ENCODE assay signal across 13 cellular contexts in genomic region chr18:79511671-79512301, GRCh38.
DNase-seq lines count a peak whose midpoint lies in the region; ATAC-seq, FAIRE-seq and TF ChIP-seq lines count a peak whose summit lies in the region.
"Had no signal": no experiment of that assay in that cellular context is flagged by ENCODE, and none has a peak within 500 bp of the region (broad histone marks: within the 10 kb centered on the region; RNA-seq: fewer than 3 reads in every experiment).

No MANE protein-coding gene starts in this region.

- H3K27ac ChIP-seq in left ventricle myocardium inferior (replicated peaks) (no peak overlapping the region), transverse colon (no peak overlapping the region), small intestine (ENCODE audit: low read depth in 1 of 2, low read length in 1 of 2) (no peak overlapping the region)

- ATAC-seq in left ventricle myocardium superior, result no peak
- ATAC-seq in activated B cell treated with CpG ODN at 0.5 μM for 24 hours (ENCODE audit: low read depth), result no peak
- ATAC-seq in GM18858 (IDR thresholded peaks at IDR 0.05; ENCODE audit: unreplicated experiment), result no peak
- ATAC-seq in HG03469 (IDR thresholded peaks at IDR 0.05; ENCODE audit: unreplicated experiment), result no peak

- intact Hi-C loops in left ventricle myocardium superior (cut with micrococcal nuclease) (no loop called here), left ventricle myocardium inferior (cut with micrococcal nuclease) (no loop called here), activated B cell treated with CpG ODN at 0.5 μM for 24 hours (cut with micrococcal nuclease) (no loop called here), transverse colon (cut with DNase I; ENCODE audit: low total_unique reads) (no loop called here)

- TF ChIP-seq POLR2A in transverse colon (IDR thresholded peaks at IDR 0.05), result no peak

- H3K36me3 Mint-ChIP-seq in activated B cell treated with CpG ODN at 0.5 μM for 24 hours (ENCODE audit: low read depth), result peaks cover 24% of the 10 kb centered on the region

- TF ChIP-seq CTCF in left ventricle myocardium inferior (IDR thresholded peaks at IDR 0.05; ENCODE audit: borderline replicate concordance) (no peak), activated B cell treated with CpG ODN at 0.5 μM for 24 hours (IDR thresholded peaks at IDR 0.05) (no peak), transverse colon (IDR thresholded peaks at IDR 0.05) (no peak)

- peaks cover 24% of the 10 kb centered on the region for H3K4me1 ChIP-seq in left ventricle myocardium inferior
- peaks cover 8 to 23% (median 14%) of the 10 kb centered on the region in 4 donors for H3K4me1 ChIP-seq in transverse colon
- H3K4me1 ChIP-seq in small intestine (ENCODE audit: control insufficient read depth in 2 of 2, insufficient read depth in 1 of 2, low read depth in 1 of 2, low read length in 1 of 2), result no peaks in the 10 kb centered on the region

- H3K36me3 ChIP-seq in left ventricle myocardium inferior (peaks cover 7% of the 10 kb centered on the region), transverse colon (no peaks in the 10 kb centered on the region), small intestine (ENCODE audit: control insufficient read depth in 2 of 2, insufficient read depth in 2 of 2, low read length in 2 of 2) (no peaks in the 10 kb centered on the region)

- peak; percentile 20 for DNase-seq in left ventricle myocardium superior
- no peak for DNase-seq in left ventricle myocardium inferior
- peak; percentile 9 for DNase-seq in activated B cell treated with CpG ODN at 0.5 μM for 24 hours
- peak; percentile 41 for DNase-seq in islet precursor cell
- DNase-seq in transverse colon, result peak; percentile 5
- DNase-seq in small intestine, result no peak
- DNase-seq: DMS153, mesenchymal stem cell, NCI-H1694 treated with DMSO at 0.1 percent for 48 hours, NCI-H526, trophoblast cell had no signal

- no peaks in the 10 kb centered on the region for H3K9me3 ChIP-seq in left ventricle myocardium inferior (replicated peaks)
- no peaks in the 10 kb centered on the region for H3K9me3 ChIP-seq in transverse colon
- H3K9me3 ChIP-seq in small intestine (ENCODE audit: control insufficient read depth, low read depth), result no peaks in the 10 kb centered on the region

- H3K4me3 Mint-ChIP-seq in activated B cell treated with CpG ODN at 0.5 μM for 24 hours, result no peak overlapping the region

- H3K4me1 Mint-ChIP-seq in activated B cell treated with CpG ODN at 0.5 μM for 24 hours, result peaks cover 43% of the 10 kb centered on the region

- H3K27ac Mint-ChIP-seq in activated B cell treated with CpG ODN at 0.5 μM for 24 hours, result no peak overlapping the region

- 65 to 100% methylated on average over 2 to 29 of the region's 32 CpGs for WGBS in transverse colon (ENCODE audit: low coverage in 1 of 2), 2 donors
- 72 to 86% (median 77%) methylated on average over 31 to 32 of the region's 32 CpGs for WGBS in small intestine, 3 donors

- FAIRE-seq in small intestine (lab: Jason Lieb, UNC), result no peak

- H3K27me3 Mint-ChIP-seq in activated B cell treated with CpG ODN at 0.5 μM for 24 hours, result no peaks in the 10 kb centered on the region

- no peak for TF ChIP-seq EP300 in transverse colon (IDR thresholded peaks at IDR 0.05; ENCODE audit: low read depth)

- H3K27me3 ChIP-seq in left ventricle myocardium inferior (ENCODE audit: low read depth) (no peaks in the 10 kb centered on the region), transverse colon (peaks cover 12% of the 10 kb centered on the region), small intestine (ENCODE audit: control insufficient read depth in 2 of 2, insufficient read depth in 2 of 2, low read length in 2 of 2) (no peaks in the 10 kb centered on the region)

- H3K4me3 ChIP-seq in left ventricle myocardium inferior, result no peak overlapping the region
- H3K4me3 ChIP-seq in transverse colon, result no peak overlapping the region
- no peak overlapping the region for H3K4me3 ChIP-seq in small intestine (ENCODE audit: low read depth in 1 of 2, low read length in 2 of 2)

- H3K9me3 Mint-ChIP-seq in activated B cell treated with CpG ODN at 0.5 μM for 24 hours, result no peaks in the 10 kb centered on the region

- POLR2A ChIA-PET in activated B cell treated with CpG ODN at 0.5 μM for 24 hours (lab: Charles Lee), result interaction anchor here (1.2 kb wide), 1 partner anchor 11 kb away, joined by 4 read pairs; no protein-coding TSS in a partner anchor

- CTCF ChIA-PET in activated B cell treated with CpG ODN at 0.5 μM for 24 hours (lab: Charles Lee), result interaction anchor here (0.7 kb wide), 1 partner anchor 131 kb away, joined by 3 read pairs; no protein-coding TSS in a partner anchor

- in situ Hi-C loops in transverse colon (cut with MboI; ENCODE audit: low pct_ligation_motif_present in 1 of 4, low pct_unique_long_range_greater_than_20kb in 1 of 4, low sequenced_read_pairs in 3 of 4), result loop anchor here in 1 of 4 donors (25.0 kb wide), 1 partner anchor 124 kb away; the partner anchor contains the start of gene NFATC1

Comparison
In these comparisons a context has a peak if more than half of its experiments do, and no peak if none do; other contexts are left out.
1. DNase-seq: peak in left ventricle myocardium superior (single experiment), activated B cell treated with CpG ODN at 0.5 μM for 24 hours (single experiment), islet precursor cell (single experiment) and transverse colon (single experiment); none in left ventricle myocardium inferior (single experiment) and small intestine (single experiment).